23 cellular contexts compared by ENCODE assay signal in the genomic region with DNA sequence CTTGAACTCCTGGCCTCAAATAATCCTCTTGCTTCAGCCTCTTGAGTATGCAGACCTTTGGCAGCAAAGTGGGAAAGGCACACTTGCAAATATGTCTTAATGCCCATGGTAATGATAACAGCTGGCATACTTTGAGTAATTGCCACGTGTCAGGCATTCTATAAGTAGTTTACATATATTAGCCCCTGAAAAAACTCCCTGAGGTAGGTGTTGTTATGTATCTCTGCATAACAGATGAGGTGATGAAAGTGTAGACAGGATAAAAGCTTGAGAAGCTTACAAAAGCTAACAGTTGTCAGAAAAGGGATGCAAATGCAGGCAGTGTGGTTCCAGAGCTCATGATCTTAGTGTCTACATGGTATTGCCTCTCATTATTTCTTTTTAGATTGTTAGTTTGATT.
A peak's percentile ranks its signal among the peaks of the same experiment; 100 is the strongest.
DNase-seq lines count a peak whose midpoint lies in the region; ATAC-seq, FAIRE-seq and TF ChIP-seq lines count a peak whose summit lies in the region.
"Had no signal": no experiment of that assay in that cellular context is flagged by ENCODE, and none has a peak within 500 bp of the region (broad histone marks: within the 10 kb centered on the region; RNA-seq: fewer than 3 reads in every experiment).

No MANE protein-coding gene starts in this region.

- no peak overlapping the region for H3K14ac ChIP-seq in H1 (ENCODE audit: insufficient read length)

- no peak overlapping the region for H2AFZ ChIP-seq in H1 (ENCODE audit: low read length)

- H3K9ac ChIP-seq in H1 (replicated peaks in 1 of 4; ENCODE audit: extremely low read depth in 1 of 4, low read depth in 3 of 4, low read length in 3 of 4), result no peak overlapping the region
- H3K9ac ChIP-seq: BLaER1 had no signal

- H2BK120ac ChIP-seq in H1 (replicated peaks; ENCODE audit: low read depth, low read length), result no peak overlapping the region

- peaks cover 0 to 13% (median 1%) of the 10 kb centered on the region in 4 experiments; a peak in 2 of 7 replicates for H3K4me1 ChIP-seq in H1 (replicated peaks in 1 of 4; ENCODE audit: control insufficient read depth in 3 of 4, insufficient read depth in 4 of 4, low read length in 3 of 4)
- H3K4me1 ChIP-seq in CD8-positive, alpha-beta T cell (ENCODE audit: insufficient read depth, low read length), result no peaks in the 10 kb centered on the region
- H3K4me1 ChIP-seq: BLaER1 had no signal

- no peaks in the 10 kb centered on the region for H3K36me3 Mint-ChIP-seq in CD8-positive, alpha-beta T cell
- H3K36me3 Mint-ChIP-seq: CD14-positive monocyte; CD4-positive, alpha-beta memory T cell had no signal

- H3K9me3 Mint-ChIP-seq in CD8-positive, alpha-beta T cell, result peaks cover 2% of the 10 kb centered on the region
- H3K9me3 Mint-ChIP-seq: HFFc6 had no signal

- H3K56ac ChIP-seq in H1 (replicated peaks; ENCODE audit: insufficient read length, low read depth, low read length), result no peak overlapping the region

- DNase-seq in NCI-H524 treated with DMSO at 0.1 percent for 48 hours (lab: John Stamatoyannopoulos, UW), result peak; percentile 38
- DNase-seq in NCI-H82 (lab: John Stamatoyannopoulos, UW), result peak; percentile 45
- DNase-seq in H1 (ENCODE audit: low read depth in 1 of 2, low spot score in 2 of 2), result no peak
- no peak for DNase-seq in stimulated activated CD8-positive, alpha-beta memory T cell treated with anti-CD3 and anti-CD28 coated beads, Interleukin-4, amount 100 ng/mL, for 48 hours
- no peak for DNase-seq in NCI-H774 (lab: John Stamatoyannopoulos, UW)
- DNase-seq in GOT3 (lab: John Stamatoyannopoulos, UW), result no peak
- DNase-seq in CD8-positive, alpha-beta T cell, result no peak
- DNase-seq: ACHN; AML-193; CD4-positive, alpha-beta memory T cell; COR-L47; DMS79 treated with DMSO at 0.1 percent for 48 hours; GF-D8; H7; HFFc6; IMR-90 had no signal

- no peaks in the 10 kb centered on the region for H3K79me2 ChIP-seq in H1 (ENCODE audit: control insufficient read depth in 1 of 2, insufficient read depth in 2 of 2, low read length in 2 of 2)

- no peak for TF ChIP-seq RAD21 in H1 (IDR thresholded peaks at IDR 0.05 in 1 of 2, conservative IDR thresholded peaks at IDR 0.05 in 1 of 2; ENCODE audit: low read depth in 2 of 2, low read length in 2 of 2)

- no peak overlapping the region for H2BK15ac ChIP-seq in H1 (ENCODE audit: low read length)

- peak overlapping the region in 1 of 2 experiments; percentile 27; a peak in 1 of 4 replicates for H3K4me2 ChIP-seq in H1 (ENCODE audit: insufficient read depth in 1 of 2, low read depth in 2 of 2, low read length in 2 of 2)
- H3K4me2 ChIP-seq: BLaER1 had no signal

- no peak overlapping the region for H2AK5ac ChIP-seq in H1 (ENCODE audit: low read depth, low read length)

- H4K8ac ChIP-seq in H1 (ENCODE audit: extremely low read depth, insufficient read depth, low read length), result no peak overlapping the region

- H2BK12ac ChIP-seq in H1 (ENCODE audit: low read depth, low read length), result no peak overlapping the region

- H4K5ac ChIP-seq in H1 (ENCODE audit: insufficient read length, low read depth, low read length), result no peak overlapping the region

- no peak overlapping the region for H3K27ac Mint-ChIP-seq in CD8-positive, alpha-beta T cell
- H3K27ac Mint-ChIP-seq: CD14-positive monocyte; CD4-positive, alpha-beta memory T cell; HFFc6 had no signal

- no peak for TF ChIP-seq POLR2A in H1 (IDR thresholded peaks at IDR 0.05; ENCODE audit: control extremely low read depth in 1 of 2, low read depth in 2 of 2, low read length in 2 of 2)

- H3K4me1 Mint-ChIP-seq in CD8-positive, alpha-beta T cell (ENCODE audit: low read depth), result no peaks in the 10 kb centered on the region
- H3K4me1 Mint-ChIP-seq: CD14-positive monocyte; CD4-positive, alpha-beta memory T cell had no signal

- no peak overlapping the region for H3K18ac ChIP-seq in H1 (ENCODE audit: extremely low read depth, low read length)

- H3K36me3 ChIP-seq in H1 (ENCODE audit: control insufficient read depth in 2 of 4, insufficient read depth in 4 of 4, low read length in 3 of 4), result no peaks in the 10 kb centered on the region
- H3K36me3 ChIP-seq in CD8-positive, alpha-beta T cell (ENCODE audit: insufficient read depth, low read length), result no peaks in the 10 kb centered on the region
- H3K36me3 ChIP-seq: BLaER1 had no signal

- no peaks in the 10 kb centered on the region for H3K9me3 ChIP-seq in H1 (ENCODE audit: insufficient read depth in 2 of 2, low read depth in 1 of 2, low read length in 1 of 2)
- no peaks in the 10 kb centered on the region for H3K9me3 ChIP-seq in CD8-positive, alpha-beta T cell (ENCODE audit: low read length)
- H3K9me3 ChIP-seq: BLaER1 had no signal

- 18% methylated on average over 1 of the region's 1 CpG; no CpG with 5 or more reads in 1 of the 2 experiments for WGBS in H1 (ENCODE audit: extremely low coverage in 1 of 2, insufficient coverage in 1 of 2, insufficient read length in 1 of 2, insufficient replicate concordance in 2 of 2, low coverage in 1 of 2, low lambda C conversion rate in 2 of 2, missing lambda C conversion rate in 1 of 2), 2 experiments

- no peak overlapping the region for H3K4me3 Mint-ChIP-seq in CD8-positive, alpha-beta T cell
- H3K4me3 Mint-ChIP-seq: CD14-positive monocyte; CD4-positive, alpha-beta memory T cell; HFFc6 had no signal

- H3K27ac ChIP-seq in H1 (ENCODE audit: low read depth, low read length), result no peak overlapping the region
- H3K27ac ChIP-seq in CD8-positive, alpha-beta T cell (ENCODE audit: low read depth, low read length), result no peak overlapping the region
- H3K27ac ChIP-seq: BLaER1 had no signal

- H3K23me2 ChIP-seq in H1 (ENCODE audit: low read depth, low read length), result peaks cover 2% of the 10 kb centered on the region; the same call in 1 of the 2 replicates

- H2BK20ac ChIP-seq in H1 (ENCODE audit: low read length), result no peak overlapping the region

- no peaks in the 10 kb centered on the region for H4K20me1 ChIP-seq in H1 (replicated peaks in 1 of 2; ENCODE audit: control insufficient read depth in 1 of 2, insufficient read depth in 2 of 2, low read length in 2 of 2)
- H4K20me1 ChIP-seq: BLaER1 had no signal

- H2BK5ac ChIP-seq in H1 (ENCODE audit: low read depth, low read length), result no peak overlapping the region

- H3K27me3 Mint-ChIP-seq in CD8-positive, alpha-beta T cell (ENCODE audit: low read depth), result no peaks in the 10 kb centered on the region

- H3K27me3 ChIP-seq in H1 (replicated peaks in 1 of 4; ENCODE audit: control insufficient read depth in 3 of 4, extremely low read depth in 1 of 4, insufficient read depth in 3 of 4, low read length in 3 of 4), result no peaks in the 10 kb centered on the region; a peak in 1 of 7 replicates
- no peaks in the 10 kb centered on the region for H3K27me3 ChIP-seq in CD8-positive, alpha-beta T cell (ENCODE audit: insufficient read depth, low read length)
- H3K27me3 ChIP-seq: BLaER1 had no signal

- peak; percentile 47 for ATAC-seq in GM18520 (IDR thresholded peaks at IDR 0.05; ENCODE audit: unreplicated experiment)
- no peak for ATAC-seq in CD8-positive, alpha-beta T cell
- ATAC-seq: HCT116, K562 had no signal

- no peak overlapping the region for H3K4ac ChIP-seq in H1 (replicated peaks; ENCODE audit: insufficient read length, low read depth, low read length)

- TF ChIP-seq CTCF in H1 (IDR thresholded peaks at IDR 0.05; ENCODE audit: control extremely low read depth in 1 of 3, insufficient read depth in 1 of 3, low read depth in 1 of 3, low read length in 3 of 3), result no peak
- no peak for TF ChIP-seq CTCF in CD8-positive, alpha-beta T cell (IDR thresholded peaks at IDR 0.05)

- no peak overlapping the region for H3K23ac ChIP-seq in H1 (ENCODE audit: insufficient read length)

- H4K91ac ChIP-seq in H1 (replicated peaks; ENCODE audit: insufficient read length, low read length), result no peak overlapping the region

- POLR2A ChIA-PET in H1 (lab: Charles Lee; ENCODE audit: partially characterized antibody), result no interaction called here
- POLR2A ChIA-PET in CD8-positive, alpha-beta T cell (lab: Charles Lee), result no interaction called here

- TF ChIP-seq EP300 in H1 (IDR thresholded peaks at IDR 0.05; ENCODE audit: borderline replicate concordance in 1 of 2, low read depth in 2 of 2, low read length in 2 of 2), result no peak

- no peak overlapping the region for H3K4me3 ChIP-seq in H1 (ENCODE audit: extremely low read depth in 1 of 4, insufficient read depth in 2 of 4, low read depth in 3 of 4, low read length in 4 of 4)
- no peak overlapping the region for H3K4me3 ChIP-seq in CD8-positive, alpha-beta T cell (ENCODE audit: low read depth, low read length)
- H3K4me3 ChIP-seq: BLaER1, K562 had no signal

- H3K79me1 ChIP-seq in H1 (ENCODE audit: low read depth, low read length), result no peaks in the 10 kb centered on the region

- CTCF ChIA-PET in H1 (lab: Charles Lee; ENCODE audit: partially characterized antibody), result interaction anchor here (0.8 to 1.3 kb wide), 4 partner anchors 11 to 566 kb away, joined by 3 to 6 read pairs (median 4); no protein-coding TSS in a partner anchor
- CTCF ChIA-PET in CD8-positive, alpha-beta T cell (lab: Charles Lee), result interaction anchor here (0.9 kb wide), 1 partner anchor 15 kb away, joined by 3 read pairs; no protein-coding TSS in a partner anchor

- intact Hi-C loops in CD8-positive, alpha-beta T cell (cut with DNase I, micrococcal nuclease), result no loop called here

- FAIRE-seq in H1 (lab: Jason Lieb, UNC), result no peak
- FAIRE-seq: A204.1, HTR-8/SVneo, K562 had no signal

TF ChIP-seq in H1, 55 proteins besides CTCF, POLR2A, EP300 and RAD21:
- TF ChIP-seq NRF1 (IDR thresholded peaks at IDR 0.05; ENCODE audit: low read depth, low read length), result no peak
- TF ChIP-seq POU5F1 (IDR thresholded peaks at IDR 0.05; ENCODE audit: low read depth, low read length), result 0 out of 2 replicates have a peak, but pooled peaks have one; percentile 32
TF ChIP-seq in H1: peak in this region for 1.

Comparison
In these comparisons a context has a peak if more than half of its experiments do, and no peak if none do; other contexts are left out.
1. DNase-seq: peak in NCI-H524 treated with DMSO at 0.1 percent for 48 hours (single experiment) and NCI-H82 (single experiment); none in H1 (0 of 2), stimulated activated CD8-positive, alpha-beta memory T cell treated with anti-CD3 and anti-CD28 coated beads, Interleukin-4, amount 100 ng/mL, for 48 hours (single experiment), NCI-H774 (single experiment), GOT3 (single experiment) and CD8-positive, alpha-beta T cell (0 of 7).